Comparison of ENCODE assay signal across 10 cellular contexts in the genomic region with DNA sequence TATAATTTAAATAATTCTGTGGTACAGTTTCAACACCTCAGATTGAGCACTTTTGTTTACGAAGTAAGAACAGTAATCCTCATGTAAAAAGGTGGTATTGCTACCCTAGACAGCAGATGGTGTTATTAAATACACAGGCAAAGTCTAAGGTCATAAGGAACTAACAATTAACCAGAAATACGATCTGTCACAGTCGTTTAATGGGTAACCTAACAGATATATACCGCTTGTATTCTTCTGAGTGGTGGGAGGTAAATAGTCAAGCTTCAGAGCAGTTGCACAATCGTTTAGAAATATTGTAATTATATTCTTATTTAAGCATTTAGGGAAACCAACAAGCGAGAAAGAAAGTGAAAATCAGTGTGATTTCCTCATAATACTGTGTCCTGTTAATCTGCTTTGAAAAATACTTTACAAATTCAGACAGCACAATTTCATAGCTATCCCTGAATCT. TPM values are rescaled to one million over a fixed set of nuclear protein-coding genes. Genes with fewer than 3 reads are reported as not detected.
A peak's percentile ranks its signal among the peaks of the same experiment; 100 is the strongest.
DNase-seq lines count a peak whose midpoint lies in the region; ATAC-seq and TF ChIP-seq lines count a peak whose summit lies in the region.
"Had no signal": no experiment of that assay in that cellular context is flagged by ENCODE, and none has a peak within 500 bp of the region (broad histone marks: within the 10 kb centered on the region; RNA-seq: fewer than 3 reads in every experiment).

No MANE protein-coding gene starts in this region.

- H3K4me3 ChIP-seq in endodermal cell (ENCODE audit: low read length) = no peak overlapping the region
- H3K4me3 ChIP-seq in gastrocnemius medialis = no peak overlapping the region

- H3K36me3 ChIP-seq in endodermal cell (ENCODE audit: control insufficient read depth, insufficient read depth, low read length) (no peaks in the 10 kb centered on the region), gastrocnemius medialis (no peaks in the 10 kb centered on the region)

- H3K4me1 ChIP-seq in endodermal cell (ENCODE audit: control insufficient read depth, insufficient read depth, low read length) (peaks cover 6% of the 10 kb centered on the region), gastrocnemius medialis (peaks cover 38 to 58% of the 10 kb centered on the region in 2 donors)

- no peak for TF ChIP-seq POLR2A in gastrocnemius medialis (IDR thresholded peaks at IDR 0.05)

- no peak for TF ChIP-seq EP300 in Ishikawa (IDR thresholded peaks at IDR 0.05; ENCODE audit: borderline replicate concordance)

- H3K4me1 Mint-ChIP-seq in endodermal cell (peaks cover 27% of the 10 kb centered on the region), immature natural killer cell (no peaks in the 10 kb centered on the region)

- peak overlapping the region; percentile 19 for H3K27ac ChIP-seq in endodermal cell (ENCODE audit: low read depth, low read length)
- peak overlapping the region; percentile 48 to 65 (median 62) for H3K27ac ChIP-seq in gastrocnemius medialis

- no peaks in the 10 kb centered on the region for H3K36me3 Mint-ChIP-seq in endodermal cell (ENCODE audit: low read depth)
- no peaks in the 10 kb centered on the region for H3K36me3 Mint-ChIP-seq in activated naive CD4-positive, alpha-beta T cell treated with anti-CD3 and anti-CD28 coated beads, Interleukin-2, amount 50 U/mL, for 72 hours
- H3K36me3 Mint-ChIP-seq in immature natural killer cell = no peaks in the 10 kb centered on the region
- H3K36me3 Mint-ChIP-seq: naive B cell had no signal

- H3K27me3 Mint-ChIP-seq in endodermal cell (ENCODE audit: insufficient read depth) (no peaks in the 10 kb centered on the region), immature natural killer cell (ENCODE audit: low read depth in 3 of 3) (peaks cover 2 to 5% (median 4%) of the 10 kb centered on the region in 3 donors)
- H3K27me3 Mint-ChIP-seq: naive B cell had no signal

- H3K9me3 ChIP-seq in endodermal cell (ENCODE audit: control insufficient read depth, low read length) = no peaks in the 10 kb centered on the region
- no peaks in the 10 kb centered on the region for H3K9me3 ChIP-seq in gastrocnemius medialis

- intact Hi-C loops in gastrocnemius medialis (cut with DNase I; ENCODE audit: low total_unique reads) = loop anchor here (2.0 to 5.0 kb wide), 2 partner anchors 65 to 152 kb away; no protein-coding TSS in a partner anchor

- H3K9me3 Mint-ChIP-seq in endodermal cell (no peaks in the 10 kb centered on the region), immature natural killer cell (no peaks in the 10 kb centered on the region)
- H3K9me3 Mint-ChIP-seq in activated naive CD4-positive, alpha-beta T cell treated with anti-CD3 and anti-CD28 coated beads, Interleukin-2, amount 50 U/mL, for 72 hours = no peaks in the 10 kb centered on the region
- H3K9me3 Mint-ChIP-seq: naive B cell had no signal

- 91% methylated on average over 6 of the region's 6 CpGs; no CpG with 5 or more reads in 1 of the 2 experiments for WGBS in endodermal cell (ENCODE audit: insufficient coverage in 1 of 2, insufficient read length in 1 of 2), 2 experiments

- no peak for ATAC-seq in gastrocnemius medialis
- ATAC-seq in activated naive CD4-positive, alpha-beta T cell treated with anti-CD3 and anti-CD28 coated beads, Interleukin-2, amount 50 U/mL, for 72 hours = no peak

- TF ChIP-seq CTCF in endodermal cell (conservative IDR thresholded peaks at IDR 0.05) (no peak), gastrocnemius medialis (IDR thresholded peaks at IDR 0.05 in 4 of 5, conservative IDR thresholded peaks at IDR 0.05 in 1 of 5) (no peak)

- DNase-seq in NCI-H524 treated with DMSO at 0.1 percent for 48 hours (lab: John Stamatoyannopoulos, UW) (peak; percentile 89), endodermal cell (no peak), gastrocnemius medialis (no peak), immature natural killer cell (no peak)
- no peak for DNase-seq in stimulated activated naive CD4-positive, alpha-beta T cell (lab: John Stamatoyannopoulos, UW)
- no peak for DNase-seq in activated CD4-positive, CD25-positive, alpha-beta regulatory T cell (lab: John Stamatoyannopoulos, UW)
- no peak for DNase-seq in activated naive CD4-positive, alpha-beta T cell treated with anti-CD3 and anti-CD28 coated beads, Interleukin-2, amount 50 U/mL, for 72 hours (ENCODE audit: low spot score in 2 of 2)
- DNase-seq: activated CD4-positive, alpha-beta T cell treated with anti-CD3 and anti-CD28 coated beads, Interleukin-2, amount 50 U/mL, for 48 hours; naive B cell had no signal

- H3K27me3 ChIP-seq in endodermal cell (ENCODE audit: control insufficient read depth, insufficient read depth, low read length, poor library complexity, severe bottlenecking) (no peaks in the 10 kb centered on the region), gastrocnemius medialis (no peaks in the 10 kb centered on the region)

- H3K4me3 Mint-ChIP-seq in endodermal cell (no peak overlapping the region), immature natural killer cell (no peak overlapping the region)
- H3K4me3 Mint-ChIP-seq: naive B cell had no signal

- no peak overlapping the region for H3K9ac ChIP-seq in endodermal cell (ENCODE audit: extremely low read depth, low read length, poor library complexity, severe bottlenecking)

- in situ Hi-C loops in gastrocnemius medialis (cut with MboI; ENCODE audit: low sequenced_read_pairs in 4 of 4) = loop anchor here in 3 of 4 donors (10.0 to 25.0 kb wide), 4 partner anchors 95 to 375 kb away; no protein-coding TSS in a partner anchor

- H3K27ac Mint-ChIP-seq in endodermal cell (no peak overlapping the region), immature natural killer cell (no peak overlapping the region)
- H3K27ac Mint-ChIP-seq in activated naive CD4-positive, alpha-beta T cell treated with anti-CD3 and anti-CD28 coated beads, Interleukin-2, amount 50 U/mL, for 72 hours = no peak overlapping the region

- no peak for TF ChIP-seq RAD21 in Ishikawa (IDR thresholded peaks at IDR 0.05; ENCODE audit: low read depth)

TF ChIP-seq in Ishikawa, 13 proteins besides CTCF, POLR2A, EP300 and RAD21:
- TF ChIP-seq TEAD4 (IDR thresholded peaks at IDR 0.05) (no peak), NFIC (IDR thresholded peaks at IDR 0.05) (no peak), CEBPB (IDR thresholded peaks at IDR 0.05) (peak; percentile 57; the same call in 1 of the 2 replicates), YY1 (IDR thresholded peaks at IDR 0.05; ENCODE audit: low read depth) (no peak)
- TF ChIP-seq, protein P1, sequence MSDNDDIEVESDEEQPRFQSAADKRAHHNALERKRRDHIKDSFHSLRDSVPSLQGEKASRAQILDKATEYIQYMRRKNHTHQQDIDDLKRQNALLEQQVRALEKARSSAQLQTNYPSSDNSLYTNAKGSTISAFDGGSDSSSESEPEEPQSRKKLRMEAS (IDR thresholded peaks at IDR 0.05) = no peak

RNA-seq across cellular contexts. Expression of a gene that starts 9.8 kb away (rescaled TPM):
- total RNA-seq in endodermal cell = 10 to 100 TPM; 41.6 to 45.7 TPM
- 63.2 TPM for polyA plus RNA-seq in endodermal cell (2013, experiment 1 of 2)
- polyA plus RNA-seq in endodermal cell (2013, experiment 2 of 2) = 56.4 TPM
- total RNA-seq in gastrocnemius medialis = 10 to 100 TPM; 32.2 to 92.0 (median 52.2) TPM
- total RNA-seq in activated naive CD4-positive, alpha-beta T cell treated with anti-CD3 and anti-CD28 coated beads, Interleukin-2, amount 50 U/mL, for 72 hours = 100 to 1,000 TPM in 1 of 2 donors, 10 to 100 TPM in 1; 97.3 to 176 TPM
- polyA plus RNA-seq in immature natural killer cell = 10 to 100 TPM; 19.1 to 28.2 (median 26.4) TPM
